Comparison of ENCODE assay signal across 3 cellular contexts in the genomic region with DNA sequence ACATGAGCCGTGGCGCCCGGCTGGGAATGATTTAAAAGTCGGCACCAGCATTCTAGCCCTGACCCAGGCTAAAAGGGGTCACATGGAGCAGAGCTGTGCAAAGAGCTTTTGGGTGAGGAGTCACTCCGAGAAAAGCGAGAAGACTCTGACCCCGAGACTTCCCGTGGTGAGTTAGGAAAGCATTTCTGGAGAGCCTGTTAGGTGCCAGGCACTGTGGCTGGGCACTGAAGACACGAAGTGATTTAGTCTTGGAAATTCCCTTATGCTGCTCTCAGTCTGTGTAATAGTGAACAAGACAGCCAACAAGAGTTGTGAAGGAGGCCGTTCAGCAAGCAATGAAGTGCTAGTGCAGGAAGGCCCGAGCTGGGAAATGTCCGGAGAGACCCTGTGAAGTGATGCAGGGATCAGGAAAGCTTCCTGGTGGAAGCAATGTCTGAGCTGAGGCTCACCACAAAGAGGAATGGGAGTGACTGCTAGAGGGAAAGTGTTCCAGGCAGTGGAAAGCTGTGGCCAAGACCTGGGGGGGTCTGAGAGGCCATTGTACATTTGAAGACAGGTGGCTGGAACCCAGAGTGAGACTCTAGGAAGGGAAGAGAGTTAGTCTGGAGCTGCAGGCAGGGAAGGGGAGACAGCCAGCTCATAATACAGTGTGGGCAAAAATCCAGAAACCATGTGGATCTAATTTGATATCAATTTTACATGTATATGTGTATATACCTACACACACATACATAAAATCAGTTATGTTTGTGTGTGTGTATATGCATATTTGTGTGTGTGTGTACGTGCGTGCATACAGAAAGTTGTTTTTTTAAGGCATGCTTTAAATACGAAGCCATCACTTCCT.
TF ChIP-seq lines count a peak whose summit lies in the region.

No MANE protein-coding gene starts in this region.

TF ChIP-seq in GM23338, 12 proteins besides CTCF, POLR2A, EP300 and RAD21 (continues in another document):
- TF ChIP-seq ZNF331 (CRISPR knock-in tag; IDR thresholded peaks at IDR 0.05; ENCODE audit: low read depth) = no peak
- TF ChIP-seq, protein P1, sequence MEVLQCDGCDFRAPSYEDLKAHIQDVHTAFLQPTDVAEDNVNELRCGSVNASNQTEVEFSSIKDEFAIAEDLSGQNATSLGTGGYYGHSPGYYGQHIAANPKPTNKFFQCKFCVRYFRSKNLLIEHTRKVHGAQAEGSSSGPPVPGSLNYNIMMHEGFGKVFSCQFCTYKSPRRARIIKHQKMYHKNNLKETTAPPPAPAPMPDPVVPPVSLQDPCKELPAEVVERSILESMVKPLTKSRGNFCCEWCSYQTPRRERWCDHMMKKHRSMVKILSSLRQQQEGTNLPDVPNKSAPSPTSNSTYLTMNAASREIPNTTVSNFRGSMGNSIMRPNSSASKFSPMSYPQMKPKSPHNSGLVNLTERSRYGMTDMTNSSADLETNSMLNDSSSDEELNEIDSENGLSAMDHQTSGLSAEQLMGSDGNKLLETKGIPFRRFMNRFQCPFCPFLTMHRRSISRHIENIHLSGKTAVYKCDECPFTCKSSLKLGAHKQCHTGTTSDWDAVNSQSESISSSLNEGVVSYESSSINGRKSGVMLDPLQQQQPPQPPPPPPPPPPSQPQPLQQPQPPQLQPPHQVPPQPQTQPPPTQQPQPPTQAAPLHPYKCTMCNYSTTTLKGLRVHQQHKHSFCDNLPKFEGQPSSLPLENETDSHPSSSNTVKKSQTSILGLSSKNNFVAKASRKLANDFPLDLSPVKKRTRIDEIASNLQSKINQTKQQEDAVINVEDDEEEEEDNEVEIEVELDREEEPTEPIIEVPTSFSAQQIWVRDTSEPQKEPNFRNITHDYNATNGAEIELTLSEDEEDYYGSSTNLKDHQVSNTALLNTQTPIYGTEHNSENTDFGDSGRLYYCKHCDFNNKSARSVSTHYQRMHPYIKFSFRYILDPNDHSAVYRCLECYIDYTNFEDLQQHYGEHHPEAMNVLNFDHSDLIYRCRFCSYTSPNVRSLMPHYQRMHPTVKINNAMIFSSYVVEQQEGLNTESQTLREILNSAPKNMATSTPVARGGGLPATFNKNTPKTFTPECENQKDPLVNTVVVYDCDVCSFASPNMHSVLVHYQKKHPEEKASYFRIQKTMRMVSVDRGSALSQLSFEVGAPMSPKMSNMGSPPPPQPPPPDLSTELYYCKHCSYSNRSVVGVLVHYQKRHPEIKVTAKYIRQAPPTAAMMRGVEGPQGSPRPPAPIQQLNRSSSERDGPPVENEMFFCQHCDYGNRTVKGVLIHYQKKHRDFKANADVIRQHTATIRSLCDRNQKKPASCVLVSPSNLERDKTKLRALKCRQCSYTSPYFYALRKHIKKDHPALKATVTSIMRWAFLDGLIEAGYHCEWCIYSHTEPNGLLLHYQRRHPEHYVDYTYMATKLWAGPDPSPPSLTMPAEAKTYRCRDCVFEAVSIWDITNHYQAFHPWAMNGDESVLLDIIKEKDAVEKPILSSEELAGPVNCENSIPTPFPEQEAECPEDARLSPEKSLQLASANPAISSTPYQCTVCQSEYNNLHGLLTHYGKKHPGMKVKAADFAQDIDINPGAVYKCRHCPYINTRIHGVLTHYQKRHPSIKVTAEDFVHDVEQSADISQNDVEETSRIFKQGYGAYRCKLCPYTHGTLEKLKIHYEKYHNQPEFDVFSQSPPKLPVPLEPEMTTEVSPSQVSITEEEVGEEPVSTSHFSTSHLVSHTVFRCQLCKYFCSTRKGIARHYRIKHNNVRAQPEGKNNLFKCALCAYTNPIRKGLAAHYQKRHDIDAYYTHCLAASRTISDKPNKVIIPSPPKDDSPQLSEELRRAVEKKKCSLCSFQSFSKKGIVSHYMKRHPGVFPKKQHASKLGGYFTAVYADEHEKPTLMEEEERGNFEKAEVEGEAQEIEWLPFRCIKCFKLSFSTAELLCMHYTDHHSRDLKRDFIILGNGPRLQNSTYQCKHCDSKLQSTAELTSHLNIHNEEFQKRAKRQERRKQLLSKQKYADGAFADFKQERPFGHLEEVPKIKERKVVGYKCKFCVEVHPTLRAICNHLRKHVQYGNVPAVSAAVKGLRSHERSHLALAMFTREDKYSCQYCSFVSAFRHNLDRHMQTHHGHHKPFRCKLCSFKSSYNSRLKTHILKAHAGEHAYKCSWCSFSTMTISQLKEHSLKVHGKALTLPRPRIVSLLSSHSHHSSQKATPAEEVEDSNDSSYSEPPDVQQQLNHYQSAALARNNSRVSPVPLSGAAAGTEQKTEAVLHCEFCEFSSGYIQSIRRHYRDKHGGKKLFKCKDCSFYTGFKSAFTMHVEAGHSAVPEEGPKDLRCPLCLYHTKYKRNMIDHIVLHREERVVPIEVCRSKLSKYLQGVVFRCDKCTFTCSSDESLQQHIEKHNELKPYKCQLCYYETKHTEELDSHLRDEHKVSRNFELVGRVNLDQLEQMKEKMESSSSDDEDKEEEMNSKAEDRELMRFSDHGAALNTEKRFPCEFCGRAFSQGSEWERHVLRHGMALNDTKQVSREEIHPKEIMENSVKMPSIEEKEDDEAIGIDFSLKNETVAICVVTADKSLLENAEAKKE (CRISPR knock-in tag; IDR thresholded peaks at IDR 0.05) = no peak
- TF ChIP-seq EZH2 (IDR thresholded peaks at IDR 0.05; ENCODE audit: low read depth, unreplicated experiment) = no peak
- TF ChIP-seq STAT1 (IDR thresholded peaks at IDR 0.05; ENCODE audit: unreplicated experiment) = no peak
- no peak for TF ChIP-seq JUNB (IDR thresholded peaks at IDR 0.05; ENCODE audit: unreplicated experiment)
- TF ChIP-seq EZH2phosphoT487 (IDR thresholded peaks at IDR 0.05; ENCODE audit: unreplicated experiment) = no peak
- TF ChIP-seq POLR2AphosphoS5 (IDR thresholded peaks at IDR 0.05; ENCODE audit: low read depth) = no peak

TF ChIP-seq in GM12878, 131 proteins besides CTCF, POLR2A, EP300 and RAD21:
- TF ChIP-seq DPF2 (IDR thresholded peaks at IDR 0.05) = no peak
- peak; percentile 35 for TF ChIP-seq RELA (IDR thresholded peaks at IDR 0.05; ENCODE audit: borderline replicate concordance, partially characterized antibody)
- TF ChIP-seq NR2F1 (conservative IDR thresholded peaks at IDR 0.05) = 0 out of 2 replicates have a peak, but pooled peaks have one; percentile 18
- TF ChIP-seq IKZF2 (IDR thresholded peaks at IDR 0.05) = peak; percentile 26 to 32; a peak in 2 of 4 replicates
- TF ChIP-seq KLF5 (IDR thresholded peaks at IDR 0.05; ENCODE audit: partially characterized antibody) = no peak
- TF ChIP-seq, protein P2, sequence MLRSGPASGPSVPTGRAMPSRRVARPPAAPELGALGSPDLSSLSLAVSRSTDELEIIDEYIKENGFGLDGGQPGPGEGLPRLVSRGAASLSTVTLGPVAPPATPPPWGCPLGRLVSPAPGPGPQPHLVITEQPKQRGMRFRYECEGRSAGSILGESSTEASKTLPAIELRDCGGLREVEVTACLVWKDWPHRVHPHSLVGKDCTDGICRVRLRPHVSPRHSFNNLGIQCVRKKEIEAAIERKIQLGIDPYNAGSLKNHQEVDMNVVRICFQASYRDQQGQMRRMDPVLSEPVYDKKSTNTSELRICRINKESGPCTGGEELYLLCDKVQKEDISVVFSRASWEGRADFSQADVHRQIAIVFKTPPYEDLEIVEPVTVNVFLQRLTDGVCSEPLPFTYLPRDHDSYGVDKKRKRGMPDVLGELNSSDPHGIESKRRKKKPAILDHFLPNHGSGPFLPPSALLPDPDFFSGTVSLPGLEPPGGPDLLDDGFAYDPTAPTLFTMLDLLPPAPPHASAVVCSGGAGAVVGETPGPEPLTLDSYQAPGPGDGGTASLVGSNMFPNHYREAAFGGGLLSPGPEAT (IDR thresholded peaks at IDR 0.05; ENCODE audit: low read depth) = peak; percentile 38; the same call in 1 of the 2 replicates

TF ChIP-seq in HEK293T, 16 proteins besides CTCF, POLR2A, EP300 and RAD21:
- TF ChIP-seq LEF1 (IDR thresholded peaks at IDR 0.05; ENCODE audit: borderline replicate concordance) = no peak
